14 cellular contexts compared by ENCODE assay signal in genomic region chr2:233818639-233819621, GRCh38. TPM values are rescaled to one million over a fixed set of nuclear protein-coding genes. Genes with fewer than 3 reads are reported as not detected.
"Had no signal": no experiment of that assay in that cellular context is flagged by ENCODE, and none has a peak within 500 bp of the region (broad histone marks: within the 10 kb centered on the region; RNA-seq: fewer than 3 reads in every experiment).

No MANE protein-coding gene starts in this region.

- DNase-seq: activated naive CD4-positive, alpha-beta T cell treated with anti-CD3 and anti-CD28 coated beads for 36 hours; activated T-cell treated with anti-CD3 and anti-CD28 coated beads, Interleukin-2, amount 50 U/mL, for 48 hours; amniotic stem cell; effector memory CD8-positive, alpha-beta T cell; hypothalamus; mammary epithelial cell; mucosa of descending colon; naive thymus-derived CD8-positive, alpha-beta T cell; occipital lobe; psoas muscle; SHP77 treated with DMSO at 0.1 percent for 48 hours; stimulated activated CD4-positive, alpha-beta T cell treated with anti-CD3 and anti-CD28 coated beads, Interleukin-4, amount 100 ng/mL, for 1 hour; T-helper 17 cell had no signal

- ATAC-seq: effector memory CD8-positive, alpha-beta T cell; naive thymus-derived CD8-positive, alpha-beta T cell; psoas muscle; T-helper 17 cell had no signal

- H3K9me3 ChIP-seq: mucosa of descending colon, psoas muscle had no signal

- H3K27ac ChIP-seq: psoas muscle had no signal

- H3K4me3 ChIP-seq: mucosa of descending colon, psoas muscle had no signal

- H3K4me1 ChIP-seq: psoas muscle had no signal

RNA-seq across cellular contexts. Expression of gene HJURP, which starts 35.4 kb away (rescaled TPM):
- total RNA-seq: naive thymus-derived CD8-positive, alpha-beta T cell; psoas muscle had no signal

RNA-seq across cellular contexts. Expression of gene MROH2A, which starts 40.8 kb away (rescaled TPM):
- total RNA-seq: activated naive CD4-positive, alpha-beta T cell treated with anti-CD3 and anti-CD28 coated beads for 36 hours; epithelial cell of proximal tubule; naive thymus-derived CD8-positive, alpha-beta T cell; occipital lobe; psoas muscle; T-helper 17 cell had no signal

RNA-seq across cellular contexts. Expression of gene UGT1A1, which starts 58.9 kb away (rescaled TPM):
- total RNA-seq: activated naive CD4-positive, alpha-beta T cell treated with anti-CD3 and anti-CD28 coated beads for 36 hours; epithelial cell of proximal tubule; naive thymus-derived CD8-positive, alpha-beta T cell; occipital lobe; psoas muscle; T-helper 17 cell had no signal
